ENCODE assay signal across 23 cellular contexts in genomic region chr10:58444336-58444735, GRCh38.
"Had no signal": no experiment of that assay in that cellular context is flagged by ENCODE, and none has a peak within 500 bp of the region (broad histone marks: within the 10 kb centered on the region; RNA-seq: fewer than 3 reads in every experiment).

No MANE protein-coding gene starts in this region.

- H3K4me3 ChIP-seq: esophagus squamous epithelium, mucosa of descending colon, ovary, psoas muscle, sigmoid colon, skin epidermis, spleen, testis, tibial artery had no signal

- H3K36me3 ChIP-seq: esophagus squamous epithelium, ovary, sigmoid colon, spleen, tibial artery had no signal

- H3K27me3 ChIP-seq: esophagus squamous epithelium, ovary, sigmoid colon, testis, tibial artery had no signal

- H3K9me3 ChIP-seq: esophagus squamous epithelium, mucosa of descending colon, ovary, sigmoid colon, testis had no signal

- DNase-seq: cortex of kidney; effector memory CD8-positive, alpha-beta T cell; erythroblast; esophagus squamous epithelium; foreskin melanocyte; glutamatergic neuron; mesenchymal stem cell; mucosa of descending colon; naive thymus-derived CD4-positive, alpha-beta T cell; occipital lobe; ovary; posterior cingulate gyrus; psoas muscle; right cardiac atrium; sigmoid colon; spleen; stimulated activated CD4-positive, alpha-beta T cell treated with anti-CD3 and anti-CD28 coated beads, Interleukin-4, amount 100 ng/mL, for 4 hours; stimulated activated naive CD8-positive, alpha-beta T cell treated with anti-CD3 and anti-CD28 coated beads, Interleukin-15, Interleukin-2, amounts not matched to agents 100 U/mL and 50 U/mL, for 24 hours; substantia nigra; testis; tibial artery had no signal

- ATAC-seq: effector memory CD8-positive, alpha-beta T cell; mucosa of descending colon; naive thymus-derived CD4-positive, alpha-beta T cell; psoas muscle; right cardiac atrium; stimulated activated memory B cell treated with anti-CD40 and anti-IgM and Interleukin-4, amounts not matched to agents 10 μg/mL and 1 μg/mL and 100 μg/mL, for 72 hours; stimulated activated naive CD8-positive, alpha-beta T cell treated with anti-CD3 and anti-CD28 coated beads, Interleukin-15, Interleukin-2, amounts not matched to agents 100 U/mL and 50 U/mL, for 24 hours had no signal

- H3K27ac ChIP-seq: esophagus squamous epithelium, ovary, psoas muscle, sigmoid colon, skin epidermis, spleen, testis, tibial artery had no signal

- H3K4me1 ChIP-seq: esophagus squamous epithelium, psoas muscle, sigmoid colon, spleen, testis, tibial artery had no signal
